ENCODE assay signal across 22 cellular contexts in the genomic region with DNA sequence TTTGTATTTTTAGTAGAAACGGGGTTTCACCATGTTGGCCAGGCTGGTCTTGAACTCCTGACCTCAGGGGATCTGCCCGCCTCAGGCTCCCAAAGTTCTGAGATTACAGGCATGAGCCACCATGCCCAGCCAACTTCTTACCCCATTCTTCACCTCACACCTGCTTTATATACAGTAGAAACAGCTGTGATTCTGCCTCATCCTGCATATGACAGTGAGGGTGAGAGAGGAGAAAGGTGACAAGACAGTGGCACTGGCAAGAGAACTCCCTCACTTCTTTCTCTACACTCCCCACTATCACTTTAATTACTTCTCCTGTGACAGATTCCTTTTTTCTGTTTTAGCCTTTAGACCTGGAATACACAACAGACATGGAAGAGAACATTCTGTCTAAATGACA.
DNase-seq lines count a peak whose midpoint lies in the region; ATAC-seq and TF ChIP-seq lines count a peak whose summit lies in the region.
"Had no signal": no experiment of that assay in that cellular context is flagged by ENCODE, and none has a peak within 500 bp of the region (broad histone marks: within the 10 kb centered on the region; RNA-seq: fewer than 3 reads in every experiment).

No MANE protein-coding gene starts in this region.

- H3K4me1 ChIP-seq in IMR-90 (ENCODE audit: control insufficient read depth, insufficient read depth, low read length) (peaks cover 15% of the 10 kb centered on the region), mammary epithelial cell (ENCODE audit: insufficient read depth, low read length) (peaks cover 31% of the 10 kb centered on the region)

- H3K4me3 ChIP-seq in IMR-90 (ENCODE audit: insufficient read depth, low read depth, low read length) (no peak overlapping the region), mammary epithelial cell (replicated peaks in 1 of 3; ENCODE audit: insufficient read depth in 1 of 3, low read depth in 2 of 3, low read length in 3 of 3) (no peak overlapping the region)
- H3K4me3 ChIP-seq: heart left ventricle, K562 had no signal

- peak overlapping the region; percentile 74; the same call in 1 of the 2 replicates for H3K23ac ChIP-seq in IMR-90 (ENCODE audit: low read depth, low read length)

- TF ChIP-seq CTCF in Calu3 (IDR thresholded peaks at IDR 0.05; ENCODE audit: unreplicated experiment) = no peak
- no peak for TF ChIP-seq CTCF in IMR-90 (conservative IDR thresholded peaks at IDR 0.05; ENCODE audit: low read depth, low read length)
- TF ChIP-seq CTCF in mammary epithelial cell (conservative IDR thresholded peaks at IDR 0.05 in 1 of 2, IDR thresholded peaks at IDR 0.05 in 1 of 2; ENCODE audit: extremely low read depth in 1 of 2, insufficient read depth in 1 of 2, low read depth in 1 of 2, low read length in 2 of 2) = no peak
- TF ChIP-seq CTCF in osteocyte (IDR thresholded peaks at IDR 0.05) = no peak

- no CpG with 5 or more reads among the region's 2 CpGs for WGBS in IMR-90 (ENCODE audit: extremely low coverage in 2 of 2, insufficient read length in 1 of 2), 2 experiments
- WGBS in mammary epithelial cell (ENCODE audit: low coverage, missing lambda C conversion rate) = 80% methylated on average over 2 of the region's 2 CpGs

- H3K27ac Mint-ChIP-seq in Calu3 (ENCODE audit: unreplicated experiment) (peak overlapping the region; percentile 84), osteocyte (ENCODE audit: unreplicated experiment) (peak overlapping the region; percentile 73)
- H3K27ac Mint-ChIP-seq: activated CD4-positive, alpha-beta T cell treated with anti-CD3 and anti-CD28 coated beads, Interleukin-2, amount 10 ng/mL, durations not matched to agents 7 days and 5 days; CD4-positive, CD25-positive, alpha-beta regulatory T cell; stimulated activated naive CD8-positive, alpha-beta T cell treated with anti-CD3 and anti-CD28 coated beads, Interleukin-15, Interleukin-2, amounts not matched to agents 100 ng/mL and 50 ng/mL, for 24 hours; T-helper 2 cell treated with Interferon-gamma antibody and Interleukin-4, amounts not matched to agents 5 μg/mL and 100 μg/mL, for 36 hours had no signal

- peaks cover 50% of the 10 kb centered on the region for H3K36me3 Mint-ChIP-seq in Calu3 (ENCODE audit: insufficient read depth, unreplicated experiment)
- peaks cover 13% of the 10 kb centered on the region for H3K36me3 Mint-ChIP-seq in osteocyte (ENCODE audit: unreplicated experiment)
- H3K36me3 Mint-ChIP-seq: CD4-positive, CD25-positive, alpha-beta regulatory T cell had no signal

- H3K4me3 Mint-ChIP-seq in Calu3 (ENCODE audit: low read depth, unreplicated experiment) (no peak overlapping the region), osteocyte (ENCODE audit: unreplicated experiment) (no peak overlapping the region)
- H3K4me3 Mint-ChIP-seq: activated CD4-positive, alpha-beta T cell treated with anti-CD3 and anti-CD28 coated beads, Interleukin-2, amount 10 ng/mL, durations not matched to agents 7 days and 5 days; CD4-positive, CD25-positive, alpha-beta regulatory T cell; stimulated activated naive CD8-positive, alpha-beta T cell treated with anti-CD3 and anti-CD28 coated beads, Interleukin-15, Interleukin-2, amounts not matched to agents 100 ng/mL and 50 ng/mL, for 24 hours; T-helper 2 cell treated with Interferon-gamma antibody and Interleukin-4, amounts not matched to agents 5 μg/mL and 100 μg/mL, for 36 hours had no signal

- intact Hi-C loops in Calu3 (cut with micrococcal nuclease; ENCODE audit: unreplicated experiment) = loop anchor here (5.0 to 10.0 kb wide), 2 partner anchors 108 to 276 kb away; partner anchors contain the start of gene CAV1
- intact Hi-C loops in IMR-90 (cut with micrococcal nuclease) = no loop called here
- intact Hi-C loops in mammary epithelial cell (cut with micrococcal nuclease) = no loop called here

- peak overlapping the region; percentile 90 for H2AK5ac ChIP-seq in IMR-90 (ENCODE audit: low read depth, low read length)

- H3K9me3 Mint-ChIP-seq in Calu3 (ENCODE audit: low read depth, unreplicated experiment) (no peaks in the 10 kb centered on the region), osteocyte (ENCODE audit: unreplicated experiment) (no peaks in the 10 kb centered on the region)
- H3K9me3 Mint-ChIP-seq: activated CD4-positive, alpha-beta T cell treated with anti-CD3 and anti-CD28 coated beads, Interleukin-2, amount 10 ng/mL, durations not matched to agents 7 days and 5 days; stimulated activated naive CD8-positive, alpha-beta T cell treated with anti-CD3 and anti-CD28 coated beads, Interleukin-15, Interleukin-2, amounts not matched to agents 100 ng/mL and 50 ng/mL, for 24 hours; T-helper 2 cell treated with Interferon-gamma antibody and Interleukin-4, amounts not matched to agents 5 μg/mL and 100 μg/mL, for 36 hours had no signal

- DNase-seq in Calu3 (no peak), IMR-90 (no peak), mammary epithelial cell (peak; percentile 23), osteocyte (ENCODE audit: extremely low spot score, unreplicated experiment) (no peak), NCI-H1048 (lab: John Stamatoyannopoulos, UW) (no peak), NCI-H748 (lab: John Stamatoyannopoulos, UW; ENCODE audit: unreplicated experiment) (no peak), NCI-H1930 (lab: John Stamatoyannopoulos, UW) (no peak), LoVo (ENCODE audit: low spot score) (no peak)
- DNase-seq: activated CD4-positive, alpha-beta T cell treated with anti-CD3 and anti-CD28 coated beads, Interleukin-2, amount 10 ng/mL, durations not matched to agents 7 days and 5 days; activated effector memory CD4-positive, alpha-beta T cell treated with Interleukin-2 at 50 U/mL for 16 hours; CD4-positive, CD25-positive, alpha-beta regulatory T cell; DMS 273 treated with DMSO at 0.1 percent for 48 hours; heart left ventricle; left cardiac atrium; NCI-H1436 treated with DMSO at 0.1 percent for 48 hours; NCI-H2171; NCI-H510A treated with DMSO at 0.1 percent for 48 hours; occipital lobe had no signal

- H2AFZ ChIP-seq in IMR-90 (replicated peaks; ENCODE audit: low read length, poor library complexity) = no peak overlapping the region
- no peak overlapping the region for H2AFZ ChIP-seq in mammary epithelial cell (ENCODE audit: low read depth, low read length)

- no peak for TF ChIP-seq RAD21 in IMR-90 (IDR thresholded peaks at IDR 0.05; ENCODE audit: low read length)

- H4K8ac ChIP-seq in IMR-90 (ENCODE audit: low read depth in 2 of 2, low read length in 2 of 2) = peak overlapping the region in 1 of 2 experiments; percentile 84; a peak in 2 of 4 replicates

- H2BK5ac ChIP-seq in IMR-90 (ENCODE audit: low read depth, low read length, poor library complexity, severe bottlenecking) = peak overlapping the region; percentile 88

- no peak overlapping the region for H2AK9ac ChIP-seq in IMR-90 (replicated peaks; ENCODE audit: low read depth, low read length, poor library complexity)

- H3K4ac ChIP-seq in IMR-90 (ENCODE audit: low read depth, low read length) = peak overlapping the region; percentile 91

- peaks cover 64% of the 10 kb centered on the region for H3K4me1 Mint-ChIP-seq in Calu3 (ENCODE audit: low read depth, unreplicated experiment)
- peaks cover 53% of the 10 kb centered on the region for H3K4me1 Mint-ChIP-seq in osteocyte (ENCODE audit: unreplicated experiment)

- H3K9me3 ChIP-seq in IMR-90 (ENCODE audit: control insufficient read depth, insufficient read depth, low read length) = no peaks in the 10 kb centered on the region
- no peaks in the 10 kb centered on the region for H3K9me3 ChIP-seq in mammary epithelial cell (replicated peaks; ENCODE audit: insufficient read depth, low read length)
- H3K9me3 ChIP-seq: heart left ventricle had no signal

- H2BK120ac ChIP-seq in IMR-90 (ENCODE audit: low read depth, low read length) = peak overlapping the region; percentile 93

- H3K9ac ChIP-seq in IMR-90 (ENCODE audit: low read depth, low read length) (no peak overlapping the region), mammary epithelial cell (ENCODE audit: insufficient read depth, low read length) (peak overlapping the region; percentile 22)

- in situ Hi-C loops in IMR-90 (cut with MboI; ENCODE audit: low sequenced_read_pairs) (no loop called here), mammary epithelial cell (cut with MboI; ENCODE audit: low sequenced_read_pairs in 2 of 2) (loop anchor here in 1 of 2 donors (5.0 to 25.0 kb wide), 3 partner anchors 126 to 638 kb away; partner anchors contain the start of gene MET)

- dilution Hi-C loops in IMR-90 (cut with HindIII; ENCODE audit: low sequenced_read_pairs, unreplicated experiment) = no loop called here
- dilution Hi-C loops in mammary epithelial cell (cut with HindIII; ENCODE audit: low sequenced_read_pairs) = no loop called here

- H4K20me1 ChIP-seq in IMR-90 (ENCODE audit: insufficient read depth, low read length) (no peaks in the 10 kb centered on the region), mammary epithelial cell (ENCODE audit: insufficient read depth, low read length) (no peaks in the 10 kb centered on the region)

- peak overlapping the region; percentile 38 for H4K5ac ChIP-seq in IMR-90 (ENCODE audit: low read depth, low read length)

- H3K9me1 ChIP-seq in IMR-90 (ENCODE audit: insufficient read depth, low read length) = peaks cover 13% of the 10 kb centered on the region

- H3K14ac ChIP-seq in IMR-90 (replicated peaks; ENCODE audit: low read depth, low read length) = peak overlapping the region; percentile 57

- H3K56ac ChIP-seq in IMR-90 (ENCODE audit: extremely low read depth, insufficient read depth, low read length) = no peak overlapping the region; the same call in 1 of the 2 replicates

- CTCF ChIA-PET in Calu3 (lab: Charles Lee) (no interaction called here), IMR-90 (lab: Yijun Ruan, JAX) (no interaction called here), mammary epithelial cell (lab: Charles Lee; ENCODE audit: low non-redundant PET) (no interaction called here)

- H3K18ac ChIP-seq in IMR-90 (ENCODE audit: low read depth, low read length) = peak overlapping the region; percentile 88

- H3K36me3 ChIP-seq in IMR-90 (ENCODE audit: control insufficient read depth, insufficient read depth, low read length) = 0 out of 2 replicates have a peak, but pooled peaks cover 2% of the 10 kb centered on the region
- H3K36me3 ChIP-seq in mammary epithelial cell (ENCODE audit: insufficient read depth, low read length) = peaks cover 8% of the 10 kb centered on the region

- H2BK15ac ChIP-seq in IMR-90 (ENCODE audit: low read depth, low read length) = peak overlapping the region; percentile 59; the same call in 1 of the 3 replicates

- TF ChIP-seq POLR2A in IMR-90 (IDR thresholded peaks at IDR 0.05; ENCODE audit: low read depth, low read length) = no peak

- BruUV-seq in Calu3 (replicated peaks; lab: Mats Ljungman, UMichigan) = no TSS peak
- no TSS peak for BruUV-seq in IMR-90 (replicated peaks; lab: Mats Ljungman, UMichigan)
- BruUV-seq in mammary epithelial cell (replicated peaks; lab: Mats Ljungman, UMichigan) = no TSS peak

- peak overlapping the region; percentile 93 for H2BK20ac ChIP-seq in IMR-90 (ENCODE audit: low read depth, low read length)

- no peak for ATAC-seq in IMR-90 (ENCODE audit: low read depth)
- ATAC-seq: heart left ventricle, K562 had no signal

- H4K91ac ChIP-seq in IMR-90 (ENCODE audit: insufficient read depth, low read depth, low read length) = peak overlapping the region; percentile 83

- H3K27me3 ChIP-seq in IMR-90 (ENCODE audit: control insufficient read depth, insufficient read depth, low read length) = no peaks in the 10 kb centered on the region
- H3K27me3 ChIP-seq in mammary epithelial cell (ENCODE audit: insufficient read depth, low read length) = no peaks in the 10 kb centered on the region
- H3K27me3 ChIP-seq: heart left ventricle had no signal

- H3K79me1 ChIP-seq in IMR-90 (ENCODE audit: low read depth in 1 of 2, low read length in 2 of 2) = no peaks in the 10 kb centered on the region

- H3K27ac ChIP-seq in IMR-90 (ENCODE audit: insufficient read depth, low read length) = peak overlapping the region; percentile 54
- H3K27ac ChIP-seq in mammary epithelial cell (ENCODE audit: insufficient read depth, low read depth, low read length) = peak overlapping the region; percentile 88
- H3K27ac ChIP-seq: VCaP had no signal

- H3K27me3 Mint-ChIP-seq in Calu3 (ENCODE audit: unreplicated experiment) (no peaks in the 10 kb centered on the region), osteocyte (ENCODE audit: unreplicated experiment) (no peaks in the 10 kb centered on the region)
- H3K27me3 Mint-ChIP-seq: CD4-positive, CD25-positive, alpha-beta regulatory T cell had no signal

- POLR2A ChIA-PET in IMR-90 (lab: Charles Lee; ENCODE audit: unreplicated experiment) = no interaction called here

- H3K4me2 ChIP-seq in IMR-90 (ENCODE audit: low read depth, low read length) (no peak overlapping the region), mammary epithelial cell (ENCODE audit: insufficient read depth, low read depth, low read length) (peak overlapping the region; percentile 86)

- no peaks in the 10 kb centered on the region for H3K79me2 ChIP-seq in mammary epithelial cell (ENCODE audit: insufficient read depth, low read length)
